In the genomic region with DNA sequence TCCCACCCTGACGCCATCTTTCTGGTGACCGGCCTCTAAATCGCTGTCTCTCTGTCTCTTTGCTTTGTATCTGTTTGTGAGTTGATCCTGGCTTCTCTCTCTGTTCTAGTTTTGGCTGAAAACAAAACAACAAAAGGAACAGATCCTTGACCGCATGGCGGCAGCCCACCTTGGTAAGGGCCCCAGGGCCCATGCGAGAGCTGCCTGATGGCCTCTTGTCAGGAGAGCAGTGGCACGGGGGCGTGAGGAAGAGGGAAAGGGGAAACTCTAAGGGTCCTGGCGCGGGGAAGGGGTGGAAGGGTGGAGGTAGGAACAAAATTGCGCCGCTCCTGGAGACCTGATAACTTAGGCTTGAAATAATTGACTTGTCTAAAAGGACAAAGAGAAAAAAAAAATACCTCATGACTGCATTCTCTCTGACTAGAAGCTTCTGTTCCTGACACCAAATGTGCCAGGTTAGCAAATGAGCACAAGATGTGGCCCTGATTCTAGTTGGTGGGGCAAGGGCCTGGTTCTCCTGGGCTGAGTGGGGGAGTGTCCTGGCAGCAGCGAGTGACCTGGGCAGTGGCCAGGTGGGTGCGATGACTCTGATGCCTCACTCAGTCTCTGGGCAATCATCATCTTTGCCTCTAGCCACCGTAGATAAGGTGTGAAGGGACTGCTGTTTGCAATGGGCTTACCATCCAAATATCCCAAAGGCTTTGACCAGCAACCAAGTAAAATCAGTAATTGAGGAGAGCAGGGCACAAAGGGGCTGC, we compare ENCODE assay signal across 19 cellular contexts.
A peak's percentile ranks its signal among the peaks of the same experiment; 100 is the strongest.
DNase-seq lines count a peak whose midpoint lies in the region; ATAC-seq, FAIRE-seq and TF ChIP-seq lines count a peak whose summit lies in the region.
"Had no signal": no experiment of that assay in that cellular context is flagged by ENCODE, and none has a peak within 500 bp of the region (broad histone marks: within the 10 kb centered on the region; RNA-seq: fewer than 3 reads in every experiment).

No MANE protein-coding gene starts in this region.

- peak overlapping the region; percentile 30 for H3K27ac Mint-ChIP-seq in nephron progenitor cell

- peaks cover 27% of the 10 kb centered on the region for H3K9me3 Mint-ChIP-seq in nephron progenitor cell

- no peaks in the 10 kb centered on the region; the same call in 1 of the 2 replicates for H3F3A ChIP-seq in GM23248 (ENCODE audit: insufficient read depth)

- peak; percentile 82 for FAIRE-seq in urothelium cell line (lab: Jason Lieb, UNC)
- FAIRE-seq: A549, GM12892, H1 had no signal

- peaks cover 64% of the 10 kb centered on the region for H3K36me3 Mint-ChIP-seq in nephron progenitor cell (ENCODE audit: low read depth)

- H3K4me1 ChIP-seq in heart left ventricle = peaks cover 0 to 41% (median 16%) of the 10 kb centered on the region in 12 donors
- peaks cover 14% of the 10 kb centered on the region for H3K4me1 ChIP-seq in GM23248 (ENCODE audit: insufficient read depth)

- H3K27me3 ChIP-seq in heart left ventricle (no peaks in the 10 kb centered on the region), GM23248 (replicated peaks; ENCODE audit: insufficient read depth) (no peaks in the 10 kb centered on the region)

- H3K4me1 Mint-ChIP-seq in nephron progenitor cell = peaks cover 37% of the 10 kb centered on the region

- intact Hi-C loops in heart left ventricle (cut with DNase I) (no loop called here), Right ventricle myocardium superior (cut with DNase I) (no loop called here)

- ATAC-seq in heart left ventricle = peak in 3 of 4 donors; percentile 21 to 50 (median 37)
- no peak for ATAC-seq in Right ventricle myocardium superior (ENCODE audit: poor library complexity)
- ATAC-seq: A549 had no signal

- H3K4me3 ChIP-seq in heart left ventricle (no peak overlapping the region), GM23248 (no peak overlapping the region)
- H3K4me3 ChIP-seq: A549 had no signal

- 89 to 91% (median 90%) methylated on average over 15 of the region's 15 CpGs for WGBS in heart left ventricle, 4 donors
- 93% methylated on average over 15 of the region's 15 CpGs for WGBS in GM23248 (ENCODE audit: low coverage in 1 of 2, low lambda C conversion rate in 2 of 2, missing lambda C conversion rate in 2 of 2), 2 experiments

- TF ChIP-seq CTCF in heart left ventricle (IDR thresholded peaks at IDR 0.05) (no peak), nephron progenitor cell (IDR thresholded peaks at IDR 0.05) (no peak)

- H2AFZ ChIP-seq in GM23248 = no peak overlapping the region

- no peak overlapping the region for H3K9ac ChIP-seq in GM23248

- peaks cover 6% of the 10 kb centered on the region for H3K27me3 Mint-ChIP-seq in nephron progenitor cell (ENCODE audit: low read depth, poor library complexity)

- DNase-seq in heart left ventricle (no peak), Right ventricle myocardium superior (no peak), caudate nucleus (lab: John Stamatoyannopoulos, UW) (no peak), nephron progenitor cell (no peak), urothelium cell line (ENCODE audit: low spot score) (no peak), NCI-H524 (lab: John Stamatoyannopoulos, UW) (no peak), NCI-H69 (lab: John Stamatoyannopoulos, UW) (no peak), GM23248 (no peak)
- DNase-seq: DMS79, KBM-7, NCI-H1048, NCI-H146, NCI-H2081 treated with DMSO at 0.1 percent for 48 hours, NCI-H524 treated with DMSO at 0.1 percent for 48 hours, RPMI8226 had no signal

- H3K27ac ChIP-seq in heart left ventricle = peak overlapping the region in 5 of 12 donors; percentile 8 to 50 (median 43)
- peak overlapping the region; percentile 4 for H3K27ac ChIP-seq in caudate nucleus (ENCODE audit: low read depth, low read length)
- H3K27ac ChIP-seq in GM23248 = no peak overlapping the region
- H3K27ac ChIP-seq: A549, C4-2B had no signal

- no peaks in the 10 kb centered on the region for H3K9me2 ChIP-seq in GM23248 (ENCODE audit: insufficient read depth)

- TF ChIP-seq POLR2A in heart left ventricle (IDR thresholded peaks at IDR 0.05) = no peak

- in situ Hi-C loops in GM23248 (cut with MboI) = no loop called here

- H4K20me1 ChIP-seq in GM23248 (ENCODE audit: insufficient read depth) = no peaks in the 10 kb centered on the region

- H3K9me3 ChIP-seq in heart left ventricle (no peaks in the 10 kb centered on the region), GM23248 (ENCODE audit: low read depth) (no peaks in the 10 kb centered on the region)
- H3K9me3 ChIP-seq: A549 had no signal

- H3K79me2 ChIP-seq in GM23248 (ENCODE audit: insufficient read depth) = no peaks in the 10 kb centered on the region

- H3K36me3 ChIP-seq in heart left ventricle (peaks cover 0 to 89% (median 79%) of the 10 kb centered on the region in 9 donors), GM23248 (ENCODE audit: low read depth) (no peaks in the 10 kb centered on the region)

- H3K4me3 Mint-ChIP-seq in nephron progenitor cell = no peak overlapping the region

- H3K4me2 ChIP-seq in GM23248 (ENCODE audit: unreplicated experiment) = no peak overlapping the region
- H3K4me2 ChIP-seq: A549 had no signal
